Comparison of ENCODE assay signal across 8 cellular contexts in genomic region chr5:102670224-102670836, GRCh38.
A peak's percentile ranks its signal among the peaks of the same experiment; 100 is the strongest.
DNase-seq lines count a peak whose midpoint lies in the region; ATAC-seq and TF ChIP-seq lines count a peak whose summit lies in the region.

No MANE protein-coding gene starts in this region.

- CTCF ChIA-PET in activated CD8-positive, alpha-beta T cell treated with anti-CD3 and anti-CD28 coated beads for 36 hours (lab: Charles Lee), result no interaction called here
- CTCF ChIA-PET in activated CD8-positive, alpha-beta T cell treated with anti-CD3 and anti-CD28 coated beads, Interleukin-2, amount 10 ng/mL, durations not matched to agents 7 days and 5 days (lab: Charles Lee), result no interaction called here

- H3K36me3 Mint-ChIP-seq in activated CD8-positive, alpha-beta T cell treated with anti-CD3 and anti-CD28 coated beads for 36 hours (ENCODE audit: low read depth), result no peaks in the 10 kb centered on the region
- no peaks in the 10 kb centered on the region for H3K36me3 Mint-ChIP-seq in activated CD8-positive, alpha-beta T cell treated with anti-CD3 and anti-CD28 coated beads, Interleukin-2, amount 10 ng/mL, durations not matched to agents 7 days and 5 days (ENCODE audit: low read depth)

- ATAC-seq in activated CD8-positive, alpha-beta T cell treated with anti-CD3 and anti-CD28 coated beads for 36 hours, result peak; percentile 55
- no peak for ATAC-seq in activated CD8-positive, alpha-beta T cell treated with anti-CD3 and anti-CD28 coated beads, Interleukin-2, amount 10 ng/mL, durations not matched to agents 7 days and 5 days
- no peak for ATAC-seq in GM21619 (IDR thresholded peaks at IDR 0.05; ENCODE audit: unreplicated experiment)

- H3K27me3 Mint-ChIP-seq in activated CD8-positive, alpha-beta T cell treated with anti-CD3 and anti-CD28 coated beads for 36 hours, result peaks cover 4% of the 10 kb centered on the region
- peaks cover 4% of the 10 kb centered on the region for H3K27me3 Mint-ChIP-seq in activated CD8-positive, alpha-beta T cell treated with anti-CD3 and anti-CD28 coated beads, Interleukin-2, amount 10 ng/mL, durations not matched to agents 7 days and 5 days (ENCODE audit: low read depth)

- intact Hi-C loops in activated CD8-positive, alpha-beta T cell treated with anti-CD3 and anti-CD28 coated beads for 36 hours (cut with micrococcal nuclease), result no loop called here

- POLR2A ChIA-PET in activated CD8-positive, alpha-beta T cell treated with anti-CD3 and anti-CD28 coated beads for 36 hours (lab: Charles Lee), result no interaction called here
- POLR2A ChIA-PET in activated CD8-positive, alpha-beta T cell treated with anti-CD3 and anti-CD28 coated beads, Interleukin-2, amount 10 ng/mL, durations not matched to agents 7 days and 5 days (lab: Charles Lee), result no interaction called here

- no peak overlapping the region for H3K27ac Mint-ChIP-seq in activated CD8-positive, alpha-beta T cell treated with anti-CD3 and anti-CD28 coated beads for 36 hours
- no peak overlapping the region for H3K27ac Mint-ChIP-seq in activated CD8-positive, alpha-beta T cell treated with anti-CD3 and anti-CD28 coated beads, Interleukin-2, amount 10 ng/mL, durations not matched to agents 7 days and 5 days

- peak; percentile 25 for DNase-seq in activated CD8-positive, alpha-beta T cell treated with anti-CD3 and anti-CD28 coated beads for 36 hours
- no peak for DNase-seq in activated CD8-positive, alpha-beta T cell treated with anti-CD3 and anti-CD28 coated beads, Interleukin-2, amount 10 ng/mL, durations not matched to agents 7 days and 5 days
- DNase-seq in LHCN-M2 (ENCODE audit: low read depth) (peak; percentile 43), astrocyte of the hippocampus (ENCODE audit: low read depth, low spot score) (peak; percentile 14), lung microvascular endothelial cell (ENCODE audit: low read depth in 2 of 2) (peak; percentile 24 to 54)
- no peak for DNase-seq in activated naive CD4-positive, alpha-beta T cell (lab: John Stamatoyannopoulos, UW)
- DNase-seq in activated naive CD4-positive, alpha-beta T cell treated with anti-CD3 and anti-CD28 coated beads, Interleukin-2, amount 50 U/mL, for 16 hours, result no peak

- no peaks in the 10 kb centered on the region for H3K4me1 Mint-ChIP-seq in activated CD8-positive, alpha-beta T cell treated with anti-CD3 and anti-CD28 coated beads for 36 hours (ENCODE audit: low read depth)
- H3K4me1 Mint-ChIP-seq in activated CD8-positive, alpha-beta T cell treated with anti-CD3 and anti-CD28 coated beads, Interleukin-2, amount 10 ng/mL, durations not matched to agents 7 days and 5 days (ENCODE audit: low read depth), result no peaks in the 10 kb centered on the region

- H3K4me3 Mint-ChIP-seq in activated CD8-positive, alpha-beta T cell treated with anti-CD3 and anti-CD28 coated beads for 36 hours, result no peak overlapping the region
- no peak overlapping the region for H3K4me3 Mint-ChIP-seq in activated CD8-positive, alpha-beta T cell treated with anti-CD3 and anti-CD28 coated beads, Interleukin-2, amount 10 ng/mL, durations not matched to agents 7 days and 5 days

- H3K9me3 Mint-ChIP-seq in activated CD8-positive, alpha-beta T cell treated with anti-CD3 and anti-CD28 coated beads for 36 hours, result no peaks in the 10 kb centered on the region
- H3K9me3 Mint-ChIP-seq in activated CD8-positive, alpha-beta T cell treated with anti-CD3 and anti-CD28 coated beads, Interleukin-2, amount 10 ng/mL, durations not matched to agents 7 days and 5 days (ENCODE audit: insufficient read depth), result no peaks in the 10 kb centered on the region

- TF ChIP-seq CTCF in activated CD8-positive, alpha-beta T cell treated with anti-CD3 and anti-CD28 coated beads for 36 hours (IDR thresholded peaks at IDR 0.05), result peak; percentile 69

Comparison
In these comparisons a context has a peak if more than half of its experiments do, and no peak if none do; other contexts are left out.
1. DNase-seq: peak in activated CD8-positive, alpha-beta T cell treated with anti-CD3 and anti-CD28 coated beads for 36 hours (single experiment), LHCN-M2 (single experiment), astrocyte of the hippocampus (single experiment) and lung microvascular endothelial cell (2 of 2); none in activated CD8-positive, alpha-beta T cell treated with anti-CD3 and anti-CD28 coated beads, Interleukin-2, amount 10 ng/mL, durations not matched to agents 7 days and 5 days (single experiment), activated naive CD4-positive, alpha-beta T cell (0 of 4) and activated naive CD4-positive, alpha-beta T cell treated with anti-CD3 and anti-CD28 coated beads, Interleukin-2, amount 50 U/mL, for 16 hours (single experiment).